Comparison of ENCODE assay signal across 24 cellular contexts in the genomic region with DNA sequence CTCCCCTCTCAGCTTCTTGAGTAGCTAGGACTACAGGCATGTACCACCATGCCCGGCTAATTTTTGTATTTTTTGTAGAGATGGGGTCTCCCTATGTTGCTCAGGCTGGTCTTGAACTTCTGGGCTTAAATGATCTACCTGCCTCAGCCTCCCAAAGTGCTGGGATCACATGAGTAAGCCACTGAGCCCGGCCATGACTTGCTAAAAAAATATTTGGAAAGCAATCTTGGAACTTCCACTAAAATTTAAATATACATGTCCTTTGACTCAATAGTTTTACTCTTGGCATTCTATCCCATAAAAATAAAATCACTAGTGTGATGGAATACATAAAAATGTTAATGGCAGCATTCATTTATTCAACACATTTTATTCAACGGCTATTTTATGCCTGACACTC. TPM values are rescaled to one million over a fixed set of nuclear protein-coding genes. Genes with fewer than 3 reads are reported as not detected.
DNase-seq lines count a peak whose midpoint lies in the region; ATAC-seq and TF ChIP-seq lines count a peak whose summit lies in the region.
"Had no signal": no experiment of that assay in that cellular context is flagged by ENCODE, and none has a peak within 500 bp of the region (broad histone marks: within the 10 kb centered on the region; RNA-seq: fewer than 3 reads in every experiment).

No MANE protein-coding gene starts in this region.

- no TSS peak for BruUV-seq in MCF 10A (replicated peaks; lab: Mats Ljungman, UMichigan)

- H3K27ac Mint-ChIP-seq in MCF 10A (ENCODE audit: low read depth, unreplicated experiment) (peak overlapping the region; percentile 17), HFFc6 (peak overlapping the region; percentile 36; the same call in 1 of the 2 replicates), natural killer cell (peak overlapping the region in 1 of 2 donors; percentile 50)
- peak overlapping the region; percentile 20 for H3K27ac Mint-ChIP-seq in stimulated activated effector memory CD8-positive, alpha-beta T cell treated with anti-CD3 and anti-CD28 coated beads, Interleukin-12 subunit alpha, Interleukin-12 subunit beta, amount 100 ng/mL, for 72 hours

- H3K9me3 ChIP-seq in breast epithelium: no peaks in the 10 kb centered on the region
- H3K9me3 ChIP-seq: BE2C, HAP-1 had no signal

- DNase-seq in MCF 10A (ENCODE audit: unreplicated experiment) (no peak), breast epithelium (ENCODE audit: low spot score in 2 of 2) (no peak), HFFc6 (no peak), fibroblast of peridontal ligament (ENCODE audit: extremely low read depth) (peak; percentile 22), natural killer cell (no peak)
- no peak for DNase-seq in stimulated activated effector memory CD8-positive, alpha-beta T cell treated with anti-CD3 and anti-CD28 coated beads, Interleukin-12 subunit alpha, Interleukin-12 subunit beta, amount 100 ng/mL, for 72 hours (ENCODE audit: low spot score in 2 of 2)
- DNase-seq in stimulated activated CD4-positive, alpha-beta T cell treated with anti-CD3 and anti-CD28 coated beads, Interleukin-12 subunit alpha, Interleukin-12 subunit beta, amount 100 ng/mL, for 4 hours: no peak
- DNase-seq: ACHN; BE2C; C1 segment of cervical spinal cord; CD4-positive, CD25-positive, alpha-beta regulatory T cell; CD8-positive, alpha-beta memory T cell; COR-L47; DMS 273 treated with DMSO at 0.1 percent for 48 hours; DMS53; DND-41; GDM1 had no signal

- H3K9me3 Mint-ChIP-seq in MCF 10A (ENCODE audit: unreplicated experiment) (no peaks in the 10 kb centered on the region), HFFc6 (no peaks in the 10 kb centered on the region), natural killer cell (no peaks in the 10 kb centered on the region)
- H3K9me3 Mint-ChIP-seq in stimulated activated effector memory CD8-positive, alpha-beta T cell treated with anti-CD3 and anti-CD28 coated beads, Interleukin-12 subunit alpha, Interleukin-12 subunit beta, amount 100 ng/mL, for 72 hours: peaks cover 3% of the 10 kb centered on the region

- ATAC-seq in stimulated activated effector memory CD8-positive, alpha-beta T cell treated with anti-CD3 and anti-CD28 coated beads, Interleukin-12 subunit alpha, Interleukin-12 subunit beta, amount 100 ng/mL, for 72 hours: no peak
- no peak for ATAC-seq in natural killer cell
- ATAC-seq in HG03097 (IDR thresholded peaks at IDR 0.05; ENCODE audit: low FRiP score, unreplicated experiment): no peak
- ATAC-seq: K562 had no signal

- TF ChIP-seq POLR2A in breast epithelium (IDR thresholded peaks at IDR 0.05): no peak

- no peaks in the 10 kb centered on the region for H3K4me1 ChIP-seq in breast epithelium
- H3K4me1 ChIP-seq: HAP-1 had no signal

- H3K4me3 ChIP-seq in breast epithelium: no peak overlapping the region
- H3K4me3 ChIP-seq: HAP-1, K562 had no signal

- TF ChIP-seq CTCF in MCF 10A (IDR thresholded peaks at IDR 0.05; ENCODE audit: unreplicated experiment) (no peak), breast epithelium (IDR thresholded peaks at IDR 0.05) (no peak), HFFc6 (IDR thresholded peaks at IDR 0.05) (no peak), natural killer cell (IDR thresholded peaks at IDR 0.05) (no peak)

- POLR2A ChIA-PET in MCF 10A (lab: Yijun Ruan, JAX): no interaction called here

- CTCF ChIA-PET in MCF 10A (lab: Yijun Ruan, JAX): interaction anchor here (1.0 to 1.2 kb wide), 2 partner anchors 9 to 10 kb away, joined by 3 to 4 read pairs; no protein-coding TSS in a partner anchor

- no peak overlapping the region for H3K27ac ChIP-seq in breast epithelium
- H3K27ac ChIP-seq: HL-60 had no signal

- H3K36me3 ChIP-seq in breast epithelium: no peaks in the 10 kb centered on the region

- no peaks in the 10 kb centered on the region for H3K4me1 Mint-ChIP-seq in MCF 10A (ENCODE audit: insufficient read depth, unreplicated experiment)
- peaks cover 45% of the 10 kb centered on the region for H3K4me1 Mint-ChIP-seq in HFFc6 (ENCODE audit: low read depth)
- H3K4me1 Mint-ChIP-seq in stimulated activated effector memory CD8-positive, alpha-beta T cell treated with anti-CD3 and anti-CD28 coated beads, Interleukin-12 subunit alpha, Interleukin-12 subunit beta, amount 100 ng/mL, for 72 hours: peaks cover 31% of the 10 kb centered on the region
- H3K4me1 Mint-ChIP-seq in natural killer cell: peaks cover 23 to 26% of the 10 kb centered on the region in 2 donors

- no peak overlapping the region for H3K4me3 Mint-ChIP-seq in MCF 10A (ENCODE audit: unreplicated experiment)
- no peak overlapping the region for H3K4me3 Mint-ChIP-seq in HFFc6
- no peak overlapping the region for H3K4me3 Mint-ChIP-seq in stimulated activated effector memory CD8-positive, alpha-beta T cell treated with anti-CD3 and anti-CD28 coated beads, Interleukin-12 subunit alpha, Interleukin-12 subunit beta, amount 100 ng/mL, for 72 hours
- H3K4me3 Mint-ChIP-seq in natural killer cell: no peak overlapping the region
- H3K4me3 Mint-ChIP-seq: CD4-positive, CD25-positive, alpha-beta regulatory T cell; CD8-positive, alpha-beta memory T cell had no signal

- H3K27me3 Mint-ChIP-seq in MCF 10A (ENCODE audit: insufficient read depth, unreplicated experiment) (no peaks in the 10 kb centered on the region), HFFc6 (ENCODE audit: insufficient read depth) (no peaks in the 10 kb centered on the region; the same call in none of the 2 replicates), natural killer cell (ENCODE audit: low read depth in 2 of 2) (no peaks in the 10 kb centered on the region)
- H3K27me3 Mint-ChIP-seq: CD4-positive, CD25-positive, alpha-beta regulatory T cell; CD8-positive, alpha-beta memory T cell had no signal

- no peaks in the 10 kb centered on the region for H3K27me3 ChIP-seq in breast epithelium
- H3K27me3 ChIP-seq: BE2C had no signal

- intact Hi-C loops in MCF 10A (cut with micrococcal nuclease) (no loop called here), breast epithelium (cut with DNase I; ENCODE audit: low total_unique reads) (no loop called here), natural killer cell (cut with micrococcal nuclease) (no loop called here)

- H3K36me3 Mint-ChIP-seq in MCF 10A (ENCODE audit: insufficient read depth, unreplicated experiment) (peaks cover 33% of the 10 kb centered on the region), HFFc6 (ENCODE audit: low read depth) (peaks cover 47% of the 10 kb centered on the region), natural killer cell (peaks cover 16% of the 10 kb centered on the region)
- H3K36me3 Mint-ChIP-seq in stimulated activated effector memory CD8-positive, alpha-beta T cell treated with anti-CD3 and anti-CD28 coated beads, Interleukin-12 subunit alpha, Interleukin-12 subunit beta, amount 100 ng/mL, for 72 hours: peaks cover 53% of the 10 kb centered on the region

RNA-seq across cellular contexts. Expression of a gene that starts 50.5 kb away (rescaled TPM):
- total RNA-seq in MCF 10A (2022): not detected in 2 replicates
- total RNA-seq in breast epithelium: not detected
- total RNA-seq in HFFc6 (2021; fragmentation: NEBNext Ultra II Directional; extraction: Animal tissue kit (Norgen Biotek cat#: 25700)): not detected
- total RNA-seq in natural killer cell: not detected
- total RNA-seq: A172; CD4-positive, CD25-positive, alpha-beta regulatory T cell; CD8-positive, alpha-beta memory T cell; H4; HT1080; K562 had no signal
